In the genomic region with DNA sequence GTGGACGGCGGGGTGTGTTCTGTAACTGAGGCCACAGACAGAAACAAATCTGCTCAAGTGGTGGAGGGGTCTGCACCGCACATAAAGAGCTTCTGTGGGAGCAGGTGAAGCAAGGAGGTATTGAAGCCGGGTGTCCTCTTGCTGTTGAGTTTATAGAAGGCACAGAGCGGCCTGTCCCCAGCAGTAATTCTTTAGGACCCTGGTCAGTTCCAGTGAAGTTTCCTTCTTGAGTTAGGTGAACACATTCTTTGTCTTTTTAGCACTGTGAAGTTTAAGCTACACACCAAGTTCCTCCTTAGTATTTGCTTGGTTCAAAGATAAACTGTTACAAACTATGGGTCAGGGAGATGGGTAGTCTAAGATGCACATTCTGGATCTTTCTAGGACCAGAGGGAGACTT, we compare ENCODE assay signal across 22 cellular contexts. TPM values are rescaled to one million over a fixed set of nuclear protein-coding genes. Genes with fewer than 3 reads are reported as not detected.
DNase-seq lines count a peak whose midpoint lies in the region; ATAC-seq, FAIRE-seq and TF ChIP-seq lines count a peak whose summit lies in the region.
"Had no signal": no experiment of that assay in that cellular context is flagged by ENCODE, and none has a peak within 500 bp of the region (broad histone marks: within the 10 kb centered on the region; RNA-seq: fewer than 3 reads in every experiment).

No MANE protein-coding gene starts in this region.

- intact Hi-C loops in esophagus squamous epithelium (cut with DNase I) (no loop called here), ovary (cut with DNase I) (no loop called here)

- TF ChIP-seq EP300 in SK-N-SH (IDR thresholded peaks at IDR 0.05; ENCODE audit: borderline replicate concordance in 1 of 2, low read depth in 1 of 2, low read length in 1 of 2) (no peak), ovary (IDR thresholded peaks at IDR 0.05) (no peak)

- WGBS in SK-N-SH (ENCODE audit: low lambda C conversion rate), result 94% methylated on average over 5 of the region's 5 CpGs
- 83 to 94% methylated on average over 5 of the region's 5 CpGs for WGBS in esophagus squamous epithelium, 2 donors
- 92 to 93% (median 92%) methylated on average over 5 of the region's 5 CpGs for WGBS in ovary, 3 donors

- no peak for ATAC-seq in SK-N-SH treated with all-trans-retinoic acid at 6 μM for 48 hours
- no peak for ATAC-seq in T-helper 17 cell
- ATAC-seq: stimulated activated naive CD8-positive, alpha-beta T cell treated with anti-CD3 and anti-CD28 coated beads, Interleukin-15, amount 100 ng/mL, for 72 hours; upper lobe of right lung had no signal

- TF ChIP-seq RAD21 in SK-N-SH (IDR thresholded peaks at IDR 0.05; ENCODE audit: low read length), result no peak

- TF ChIP-seq CTCF in SK-N-SH (IDR thresholded peaks at IDR 0.05) (no peak), GM12865 (IDR thresholded peaks at IDR 0.05; ENCODE audit: insufficient read depth, low read depth, low read length, missing control alignments) (no peak), esophagus squamous epithelium (IDR thresholded peaks at IDR 0.05) (no peak), D721Med (IDR thresholded peaks at IDR 0.05; ENCODE audit: insufficient read depth, missing control alignments) (no peak), ovary (IDR thresholded peaks at IDR 0.05) (no peak), neural progenitor cell (IDR thresholded peaks at IDR 0.05) (no peak)

- H3K36me3 Mint-ChIP-seq in T-helper 17 cell (ENCODE audit: low read depth), result peaks cover 6% of the 10 kb centered on the region
- no peaks in the 10 kb centered on the region for H3K36me3 Mint-ChIP-seq in neural progenitor cell

- no peaks in the 10 kb centered on the region for H3K9me3 ChIP-seq in SK-N-SH
- no peaks in the 10 kb centered on the region for H3K9me3 ChIP-seq in T-helper 17 cell (ENCODE audit: control insufficient read depth, low read length, poor library complexity, severe bottlenecking)
- H3K9me3 ChIP-seq in esophagus squamous epithelium, result no peaks in the 10 kb centered on the region
- no peaks in the 10 kb centered on the region for H3K9me3 ChIP-seq in ovary
- no peaks in the 10 kb centered on the region for H3K9me3 ChIP-seq in neural progenitor cell (ENCODE audit: low read depth)
- H3K9me3 ChIP-seq: adrenal gland, colonic mucosa, upper lobe of right lung had no signal

- no peaks in the 10 kb centered on the region for H3K9me2 ChIP-seq in SK-N-SH

- POLR2A ChIA-PET in SK-N-SH (lab: Yijun Ruan, JAX), result no interaction called here

- no peaks in the 10 kb centered on the region for H3K9me3 Mint-ChIP-seq in neural progenitor cell
- H3K9me3 Mint-ChIP-seq: stimulated activated naive CD8-positive, alpha-beta T cell treated with anti-CD3 and anti-CD28 coated beads, Interleukin-15, amount 100 ng/mL, for 72 hours had no signal

- H3F3A ChIP-seq in SK-N-SH (replicated peaks; ENCODE audit: insufficient read depth) (peaks cover 14% of the 10 kb centered on the region), neural progenitor cell (ENCODE audit: low read depth) (peaks cover 7% of the 10 kb centered on the region)

- H3K36me3 ChIP-seq in SK-N-SH (replicated peaks in 1 of 2; ENCODE audit: control insufficient read depth in 1 of 2, insufficient read depth in 2 of 2, low read length in 1 of 2), result peaks cover 5 to 15% of the 10 kb centered on the region in 2 experiments
- peaks cover 0 to 18% (median 0%) of the 10 kb centered on the region in 3 donors for H3K36me3 ChIP-seq in esophagus squamous epithelium
- H3K36me3 ChIP-seq in ovary, result no peaks in the 10 kb centered on the region
- no peaks in the 10 kb centered on the region for H3K36me3 ChIP-seq in neural progenitor cell
- H3K36me3 ChIP-seq: adrenal gland, colonic mucosa, upper lobe of right lung had no signal

- CTCF ChIA-PET in SK-N-SH (lab: Yijun Ruan, JAX), result interaction anchor here (1.8 to 1.9 kb wide), 2 partner anchors 131 to 353 kb away, joined by 4 to 10 read pairs; no protein-coding TSS in a partner anchor

- H3K27me3 Mint-ChIP-seq in T-helper 17 cell (peaks cover 7% of the 10 kb centered on the region), neural progenitor cell (ENCODE audit: insufficient read depth, low read depth) (peaks cover 15% of the 10 kb centered on the region)

- DNase-seq in SK-N-SH (no peak), GM12865 (ENCODE audit: low read depth) (no peak), T-helper 17 cell (no peak), esophagus squamous epithelium (lab: John Stamatoyannopoulos, UW) (no peak), D721Med (ENCODE audit: insufficient read length, low spot score) (no peak), ovary (no peak), neural progenitor cell (ENCODE audit: low spot score) (no peak)
- DNase-seq: activated effector memory CD4-positive, alpha-beta T cell treated with Interleukin-2 at 50 U/mL for 16 hours; adrenal gland; colonic mucosa; GM23248; NCI-H187; NCI-H748 treated with DMSO at 0.1 percent for 48 hours; OCI-M1; Right ventricle myocardium superior; small intestine; stimulated activated CD4-positive, alpha-beta T cell treated with anti-CD3 and anti-CD28 coated beads, Interleukin-4, amount 100 ng/mL, for 24 hours; stimulated activated naive CD8-positive, alpha-beta T cell treated with anti-CD3 and anti-CD28 coated beads, Interleukin-15, amount 100 ng/mL, for 72 hours; upper lobe of right lung had no signal

- no peak overlapping the region for H3K9ac ChIP-seq in SK-N-SH
- H3K9ac ChIP-seq in neural progenitor cell, result no peak overlapping the region
- H3K9ac ChIP-seq: GM23248 had no signal

- no peaks in the 10 kb centered on the region; a peak in 2 of 4 replicates for H3K4me1 ChIP-seq in SK-N-SH (ENCODE audit: control insufficient read depth in 1 of 2, insufficient read depth in 2 of 2, low read depth in 1 of 2, low read length in 1 of 2)
- H3K4me1 ChIP-seq in esophagus squamous epithelium, result peaks cover 0 to 66% (median 4%) of the 10 kb centered on the region in 3 donors
- H3K4me1 ChIP-seq in ovary (ENCODE audit: insufficient read depth), result peaks cover 2% of the 10 kb centered on the region
- H3K4me1 ChIP-seq in neural progenitor cell, result peaks cover 19% of the 10 kb centered on the region
- H3K4me1 ChIP-seq: adrenal gland, colonic mucosa had no signal

- TF ChIP-seq POLR2A in esophagus squamous epithelium (IDR thresholded peaks at IDR 0.05), result peak in 1 of 4 donors; percentile 8
- TF ChIP-seq POLR2A in ovary (IDR thresholded peaks at IDR 0.05), result no peak

- H3K4me1 Mint-ChIP-seq in T-helper 17 cell (peaks cover 62% of the 10 kb centered on the region), neural progenitor cell (peaks cover 13% of the 10 kb centered on the region)

- H3K27me3 ChIP-seq in SK-N-SH (ENCODE audit: insufficient read depth) (no peaks in the 10 kb centered on the region), esophagus squamous epithelium (peaks cover 0 to 10% (median 0%) of the 10 kb centered on the region in 4 donors), ovary (no peaks in the 10 kb centered on the region), neural progenitor cell (no peaks in the 10 kb centered on the region)
- H3K27me3 ChIP-seq: colonic mucosa had no signal

- no peak overlapping the region for H2AFZ ChIP-seq in SK-N-SH (ENCODE audit: low read depth)
- no peak overlapping the region for H2AFZ ChIP-seq in neural progenitor cell (replicated peaks)
- H2AFZ ChIP-seq: GM23248 had no signal

- H3K27ac Mint-ChIP-seq in T-helper 17 cell (peak overlapping the region; percentile 98), neural progenitor cell (no peak overlapping the region)
- H3K27ac Mint-ChIP-seq: stimulated activated naive CD8-positive, alpha-beta T cell treated with anti-CD3 and anti-CD28 coated beads, Interleukin-15, amount 100 ng/mL, for 72 hours had no signal

- H3K79me2 ChIP-seq in SK-N-SH (ENCODE audit: insufficient read depth) (peaks cover 40% of the 10 kb centered on the region), neural progenitor cell (ENCODE audit: low read depth) (no peaks in the 10 kb centered on the region)

- H3K4me2 ChIP-seq in SK-N-SH (no peak overlapping the region), neural progenitor cell (no peak overlapping the region)

- no peak overlapping the region for H3K4me3 ChIP-seq in SK-N-SH (ENCODE audit: low read depth in 2 of 2, low read length in 1 of 2)
- H3K4me3 ChIP-seq in GM12865 (ENCODE audit: low read depth, low read length), result peak overlapping the region; percentile 74; the same call in 1 of the 2 replicates
- H3K4me3 ChIP-seq in esophagus squamous epithelium, result peak overlapping the region in 3 of 4 donors; percentile 23 to 53 (median 39)
- H3K4me3 ChIP-seq in ovary, result no peak overlapping the region
- H3K4me3 ChIP-seq in neural progenitor cell, result no peak overlapping the region
- H3K4me3 ChIP-seq: adrenal gland, colonic mucosa, GM23248 had no signal

- H3K4me3 Mint-ChIP-seq in T-helper 17 cell (peak overlapping the region; percentile 31), neural progenitor cell (no peak overlapping the region)

- H4K20me1 ChIP-seq in SK-N-SH (ENCODE audit: insufficient read depth) (no peaks in the 10 kb centered on the region), neural progenitor cell (ENCODE audit: low read depth) (no peaks in the 10 kb centered on the region)

- no peak overlapping the region for H3K27ac ChIP-seq in SK-N-SH (ENCODE audit: low read depth in 2 of 2, low read length in 1 of 2)
- H3K27ac ChIP-seq in esophagus squamous epithelium, result no peak overlapping the region
- no peak overlapping the region for H3K27ac ChIP-seq in ovary
- H3K27ac ChIP-seq in neural progenitor cell, result no peak overlapping the region
- H3K27ac ChIP-seq: 22Rv1, adrenal gland, colonic mucosa, GM23248, upper lobe of right lung had no signal

- FAIRE-seq in D721Med (lab: Jason Lieb, UNC), result no peak
- FAIRE-seq: endometrium, small intestine had no signal

TF ChIP-seq in SK-N-SH treated with all-trans-retinoic acid at 6 μM for 48 hours, 23 proteins besides CTCF, POLR2A, EP300 and RAD21 (continues in another document):
- TF ChIP-seq ARNTL (CRISPR knock-in tag; IDR thresholded peaks at IDR 0.05; ENCODE audit: borderline replicate concordance, low read depth), result no peak
- no peak for TF ChIP-seq ZNF565 (CRISPR knock-in tag; conservative IDR thresholded peaks at IDR 0.05; ENCODE audit: low read depth)

RNA-seq across cellular contexts. Expression of a gene that starts 6.1 kb away (rescaled TPM):
- polyA plus RNA-seq in SK-N-SH (2012; rRNA removed) (2.3 and 4.0 TPM in 2 replicates), ovary (1 to 10 TPM; 2.7 to 7.2 TPM)
- 2.6 and 3.0 TPM in 2 replicates for polyA plus RNA-seq in SK-N-SH (2012; cell fraction: cytosol; rRNA removed)
- polyA plus RNA-seq in SK-N-SH (2012; cell fraction: nucleus; rRNA removed), result 6.7 and 8.0 TPM in 2 replicates
- total RNA-seq in T-helper 17 cell (100 to 1,000 TPM; 122 to 141 TPM), esophagus squamous epithelium (10 to 100 TPM; 18.3 to 75.8 (median 35.4) TPM), ovary (10 to 100 TPM in 1 of 7 donors, 1 to 10 TPM in 6; 3.5 to 10.6 (median 4.4) TPM), neural progenitor cell (ENCODE audit: low replicate concordance) (0.37 and 0.43 TPM in 2 replicates)

Comparison
In these comparisons a context has a peak if more than half of its experiments do, and no peak if none do; other contexts are left out.
1. H3K4me3 ChIP-seq: peak in GM12865 (single experiment) and esophagus squamous epithelium (3 of 4); none in SK-N-SH (0 of 2), ovary (single experiment) and neural progenitor cell (single experiment).